In genomic region chr9:16553869-16554540, GRCh38 we compare ENCODE assay signal across 15 cellular contexts.
"Had no signal": no experiment of that assay in that cellular context is flagged by ENCODE, and none has a peak within 500 bp of the region (broad histone marks: within the 10 kb centered on the region; RNA-seq: fewer than 3 reads in every experiment).

No MANE protein-coding gene starts in this region.

- ATAC-seq: activated naive CD8-positive, alpha-beta T cell treated with anti-CD3 and anti-CD28 coated beads, Interleukin-2, amount 50 U/mL, for 24 hours; heart left ventricle; naive thymus-derived CD4-positive, alpha-beta T cell; right lobe of liver; stimulated activated naive B cell treated with anti-CD40 and anti-IgM and Interleukin-4, amounts not matched to agents 10 μg/mL and 1 μg/mL and 100 μg/mL, for 72 hours; T-cell; WTC11 had no signal

- H3K27ac ChIP-seq: heart left ventricle, prostate gland, right lobe of liver, spleen had no signal

- H3K27me3 ChIP-seq: heart left ventricle, right lobe of liver, spleen had no signal

- H3K4me3 Mint-ChIP-seq: activated CD4-positive, alpha-beta T cell treated with anti-CD3 and anti-CD28 coated beads, Interleukin-2, amount 10 ng/mL, durations not matched to agents 7 days and 5 days; activated naive CD8-positive, alpha-beta T cell treated with anti-CD3 and anti-CD28 coated beads, Interleukin-2, amount 50 U/mL, for 24 hours; naive thymus-derived CD4-positive, alpha-beta T cell; stimulated activated naive B cell treated with anti-CD40 and anti-IgM and Interleukin-4, amounts not matched to agents 10 μg/mL and 1 μg/mL and 100 μg/mL, for 72 hours; T-cell; WTC11 had no signal

- H3K27ac Mint-ChIP-seq: activated CD4-positive, alpha-beta T cell treated with anti-CD3 and anti-CD28 coated beads, Interleukin-2, amount 10 ng/mL, durations not matched to agents 7 days and 5 days; activated naive CD8-positive, alpha-beta T cell treated with anti-CD3 and anti-CD28 coated beads, Interleukin-2, amount 50 U/mL, for 24 hours; naive thymus-derived CD4-positive, alpha-beta T cell; stimulated activated naive B cell treated with anti-CD40 and anti-IgM and Interleukin-4, amounts not matched to agents 10 μg/mL and 1 μg/mL and 100 μg/mL, for 72 hours; T-cell; WTC11 had no signal

- H3K4me1 Mint-ChIP-seq: activated CD4-positive, alpha-beta T cell treated with anti-CD3 and anti-CD28 coated beads, Interleukin-2, amount 10 ng/mL, durations not matched to agents 7 days and 5 days; activated naive CD8-positive, alpha-beta T cell treated with anti-CD3 and anti-CD28 coated beads, Interleukin-2, amount 50 U/mL, for 24 hours; naive thymus-derived CD4-positive, alpha-beta T cell; stimulated activated naive B cell treated with anti-CD40 and anti-IgM and Interleukin-4, amounts not matched to agents 10 μg/mL and 1 μg/mL and 100 μg/mL, for 72 hours; T-cell had no signal

- H3K36me3 ChIP-seq: prostate gland, right lobe of liver, spleen had no signal

- H3K4me1 ChIP-seq: heart left ventricle, prostate gland, right lobe of liver, spleen had no signal

- DNase-seq: activated CD4-positive, alpha-beta T cell treated with anti-CD3 and anti-CD28 coated beads, Interleukin-2, amount 10 ng/mL, durations not matched to agents 7 days and 5 days; activated CD8-positive, alpha-beta memory T cell treated with anti-CD3 and anti-CD28 coated beads for 24 hours; activated naive CD4-positive, alpha-beta T cell treated with Interleukin-2 at 50 U/mL for 16 hours; activated naive CD8-positive, alpha-beta T cell treated with anti-CD3 and anti-CD28 coated beads, Interleukin-2, amount 50 U/mL, for 24 hours; heart left ventricle; naive thymus-derived CD4-positive, alpha-beta T cell; right lobe of liver; spleen; stimulated activated CD4-positive, alpha-beta T cell treated with anti-CD3 and anti-CD28 coated beads, Interleukin-1b, Interleukin-23, amount 100 ng/mL, for 48 hours; stimulated activated naive B cell treated with anti-CD40 and anti-IgM and Interleukin-4, amounts not matched to agents 10 μg/mL and 1 μg/mL and 100 μg/mL, for 72 hours; T-cell; T1000; trophoblast cell had no signal

- H3K36me3 Mint-ChIP-seq: stimulated activated naive B cell treated with anti-CD40 and anti-IgM and Interleukin-4, amounts not matched to agents 10 μg/mL and 1 μg/mL and 100 μg/mL, for 72 hours; T-cell had no signal

- H3K9me3 ChIP-seq: heart left ventricle, prostate gland, right lobe of liver, spleen had no signal

- H3K27me3 Mint-ChIP-seq: activated CD4-positive, alpha-beta T cell treated with anti-CD3 and anti-CD28 coated beads, Interleukin-2, amount 10 ng/mL, durations not matched to agents 7 days and 5 days; activated naive CD8-positive, alpha-beta T cell treated with anti-CD3 and anti-CD28 coated beads, Interleukin-2, amount 50 U/mL, for 24 hours; naive thymus-derived CD4-positive, alpha-beta T cell; stimulated activated naive B cell treated with anti-CD40 and anti-IgM and Interleukin-4, amounts not matched to agents 10 μg/mL and 1 μg/mL and 100 μg/mL, for 72 hours; T-cell had no signal

- H3K9me3 Mint-ChIP-seq: activated CD4-positive, alpha-beta T cell treated with anti-CD3 and anti-CD28 coated beads, Interleukin-2, amount 10 ng/mL, durations not matched to agents 7 days and 5 days; activated naive CD8-positive, alpha-beta T cell treated with anti-CD3 and anti-CD28 coated beads, Interleukin-2, amount 50 U/mL, for 24 hours; T-cell; WTC11 had no signal

- H3K4me3 ChIP-seq: heart left ventricle, prostate gland, right lobe of liver, spleen had no signal
